ENCODE assay signal across 8 cellular contexts in the genomic region with DNA sequence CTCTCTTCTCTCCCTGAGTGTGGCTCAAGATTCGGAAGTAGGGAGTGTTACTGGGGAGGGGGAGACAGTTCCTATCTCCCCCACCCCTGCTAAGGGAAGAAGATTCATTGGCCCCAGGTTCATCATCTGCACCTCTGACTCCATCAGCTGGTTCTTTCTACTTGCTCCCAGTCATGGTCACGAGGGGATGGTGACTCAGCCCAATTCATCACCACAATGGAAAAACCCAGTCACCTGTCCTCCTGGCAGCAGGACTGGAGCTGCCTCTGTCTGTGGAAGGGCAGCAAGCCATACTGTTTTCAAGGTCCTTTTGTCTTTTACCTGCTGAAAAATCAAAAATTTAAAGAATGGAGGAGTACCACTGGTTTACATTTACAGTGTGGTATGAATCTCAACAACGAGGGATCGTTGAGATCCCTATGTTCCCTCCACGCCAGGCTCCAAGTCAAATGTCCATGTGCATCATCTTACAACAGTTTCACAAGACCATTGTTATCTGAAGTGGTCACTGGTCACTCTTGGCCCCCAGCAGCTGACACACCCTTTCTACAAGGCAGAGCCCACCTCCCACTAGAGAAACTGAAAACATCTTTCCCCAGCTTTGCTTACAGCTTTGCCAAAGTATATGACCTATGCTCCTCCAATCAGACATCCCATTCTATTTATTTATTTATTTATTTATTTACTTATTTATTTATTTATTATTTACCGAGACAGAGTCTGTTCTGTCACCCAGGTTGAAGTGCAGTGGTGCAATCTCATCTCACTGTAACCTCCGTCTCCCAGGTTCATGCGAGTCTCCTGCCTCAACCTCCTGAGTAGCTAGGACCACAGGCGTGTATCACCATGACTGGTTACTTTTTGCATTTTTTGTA. TPM values are rescaled to one million over a fixed set of nuclear protein-coding genes. Genes with fewer than 3 reads are reported as not detected.
A peak's percentile ranks its signal among the peaks of the same experiment; 100 is the strongest.
DNase-seq lines count a peak whose midpoint lies in the region; TF ChIP-seq lines count a peak whose summit lies in the region.

No MANE protein-coding gene starts in this region.

- no peak overlapping the region for H3K4me3 ChIP-seq in astrocyte of the cerebellum (ENCODE audit: low read depth, low read length)

- DNase-seq in GM04504 (ENCODE audit: low read depth) = peak; percentile 10
- DNase-seq in M059J (ENCODE audit: low read depth) = peak; percentile 92
- peak; percentile 12 for DNase-seq in astrocyte of the cerebellum (ENCODE audit: low read depth)
- DNase-seq in stimulated activated CD4-positive, alpha-beta T cell treated with anti-CD3 and anti-CD28 coated beads, Interleukin-12 subunit alpha, Interleukin-12 subunit beta, amount 100 ng/mL, for 24 hours (ENCODE audit: low read depth in 2 of 2) = peak; percentile 38 to 50
- DNase-seq in T-helper 9 cell = no peak
- no peak for DNase-seq in SIG-M5 (lab: John Stamatoyannopoulos, UW)
- DNase-seq in NCI-H1417 treated with DMSO at 0.1 percent for 48 hours (lab: John Stamatoyannopoulos, UW) = no peak
- no peak for DNase-seq in middle frontal gyrus (ENCODE audit: extremely low spot score, low spot score)

- in situ Hi-C loops in astrocyte of the cerebellum (cut with HindIII; ENCODE audit: low sequenced_read_pairs) = no loop called here

- no peak for TF ChIP-seq CTCF in astrocyte of the cerebellum (IDR thresholded peaks at IDR 0.05; ENCODE audit: low read depth, low read length, missing control alignments)

RNA-seq across cellular contexts. Expression of gene NDRG4, which starts 40.4 kb away (rescaled TPM):
- total RNA-seq in M059J (2014; rRNA removed; shearing (Covaris generic)) = 6.5 and 12.3 TPM in 2 replicates

RNA-seq across cellular contexts. Expression of gene SETD6, which starts 55.7 kb away (rescaled TPM):
- 7.5 and 11.0 TPM in 2 replicates for total RNA-seq in M059J (2014; rRNA removed; shearing (Covaris generic))

Comparison
In these comparisons a context has a peak if more than half of its experiments do, and no peak if none do; other contexts are left out.
1. DNase-seq: peak in GM04504 (single experiment), M059J (single experiment), astrocyte of the cerebellum (single experiment) and stimulated activated CD4-positive, alpha-beta T cell treated with anti-CD3 and anti-CD28 coated beads, Interleukin-12 subunit alpha, Interleukin-12 subunit beta, amount 100 ng/mL, for 24 hours (2 of 2); none in T-helper 9 cell (single experiment), SIG-M5 (single experiment), NCI-H1417 treated with DMSO at 0.1 percent for 48 hours (single experiment) and middle frontal gyrus (single experiment).